ENCODE assay signal across 8 cellular contexts in the genomic region with DNA sequence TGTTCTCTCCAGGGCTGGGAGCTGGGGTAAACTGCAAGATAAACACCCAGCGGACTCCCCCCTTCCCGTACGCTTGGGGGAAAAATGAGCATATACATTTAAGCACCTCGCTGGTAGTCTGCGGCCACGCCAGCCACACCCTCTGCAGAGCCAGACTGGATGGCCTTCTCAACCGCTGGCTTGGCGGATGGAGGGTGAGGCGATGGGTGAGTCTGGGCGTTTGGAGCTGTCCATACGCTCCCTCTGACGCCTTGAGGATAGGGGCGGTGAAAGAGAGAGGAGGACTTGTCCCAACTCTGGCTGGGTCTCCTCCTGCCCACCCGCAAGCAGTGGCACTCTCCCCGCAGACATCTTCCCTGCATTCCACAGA. TPM values are rescaled to one million over a fixed set of nuclear protein-coding genes. Genes with fewer than 3 reads are reported as not detected.
DNase-seq lines count a peak whose midpoint lies in the region; ATAC-seq and TF ChIP-seq lines count a peak whose summit lies in the region.

No MANE protein-coding gene starts in this region.

- peaks cover 12% of the 10 kb centered on the region for H3K27me3 Mint-ChIP-seq in endothelial cell (ENCODE audit: unreplicated experiment)
- peaks cover 49% of the 10 kb centered on the region for H3K27me3 Mint-ChIP-seq in nephron progenitor cell (ENCODE audit: low read depth, poor library complexity)

- no peaks in the 10 kb centered on the region for H3K79me2 ChIP-seq in OCI-LY1 (ENCODE audit: insufficient read depth, low read length)

- no peaks in the 10 kb centered on the region for H3K9me3 ChIP-seq in OCI-LY1 (ENCODE audit: low read length)

- no peaks in the 10 kb centered on the region for H3F3A ChIP-seq in OCI-LY1 (ENCODE audit: insufficient read depth, low read length)

- H3K4me3 ChIP-seq in OCI-LY1 (ENCODE audit: low read depth, low read length, poor library complexity, severe bottlenecking): peak overlapping the region; percentile 58

- H3K9ac ChIP-seq in OCI-LY1 (ENCODE audit: low read length): no peak overlapping the region

- H3K36me3 Mint-ChIP-seq in endothelial cell (ENCODE audit: low read depth, unreplicated experiment) (peaks cover 5% of the 10 kb centered on the region), nephron progenitor cell (ENCODE audit: low read depth) (no peaks in the 10 kb centered on the region)

- H4K20me1 ChIP-seq in OCI-LY1 (ENCODE audit: insufficient read depth, low read length): no peaks in the 10 kb centered on the region

- no peaks in the 10 kb centered on the region for H3K36me3 ChIP-seq in OCI-LY1 (ENCODE audit: insufficient read depth, low read length)

- H3K4me3 Mint-ChIP-seq in endothelial cell (ENCODE audit: unreplicated experiment) (peak overlapping the region; percentile 26), nephron progenitor cell (peak overlapping the region; percentile 85)

- DNase-seq in Caki2 (ENCODE audit: low read depth) (peak; percentile 56), endothelial cell (ENCODE audit: low spot score) (no peak), nephron progenitor cell (peak; percentile 27), HuH-7 (ENCODE audit: low spot score) (no peak)

- no peak for TF ChIP-seq CTCF in OCI-LY1 (IDR thresholded peaks at IDR 0.05; ENCODE audit: low read length)
- TF ChIP-seq CTCF in endothelial cell (IDR thresholded peaks at IDR 0.05; ENCODE audit: unreplicated experiment): no peak
- no peak for TF ChIP-seq CTCF in nephron progenitor cell (IDR thresholded peaks at IDR 0.05)

- H3K4me2 ChIP-seq in OCI-LY1 (ENCODE audit: low read length): peak overlapping the region; percentile 82

- in situ Hi-C loops in Caki2 (cut with HindIII; ENCODE audit: low pct_unique_long_range_greater_than_20kb, low sequenced_read_pairs): no loop called here

- H3K27ac Mint-ChIP-seq in endothelial cell (ENCODE audit: unreplicated experiment): no peak overlapping the region
- no peak overlapping the region for H3K27ac Mint-ChIP-seq in nephron progenitor cell

- peaks cover 11% of the 10 kb centered on the region for H3K27me3 ChIP-seq in OCI-LY1 (ENCODE audit: insufficient read depth, low read length)

- no peak overlapping the region for H3K27ac ChIP-seq in OCI-LY1 (ENCODE audit: low read depth, low read length, poor library complexity, severe bottlenecking)

- H3K4me1 ChIP-seq in OCI-LY1 (ENCODE audit: insufficient read depth, low read length, severe bottlenecking): peaks cover 18% of the 10 kb centered on the region

- H2AFZ ChIP-seq in OCI-LY1 (ENCODE audit: low read length): no peak overlapping the region

- H3K9me3 Mint-ChIP-seq in endothelial cell (ENCODE audit: unreplicated experiment) (no peaks in the 10 kb centered on the region), nephron progenitor cell (no peaks in the 10 kb centered on the region)

- no peaks in the 10 kb centered on the region for H3K9me2 ChIP-seq in OCI-LY1 (ENCODE audit: low read depth, low read length)

- ATAC-seq in GM18907 (IDR thresholded peaks at IDR 0.05; ENCODE audit: unreplicated experiment) (no peak), HG03108 (IDR thresholded peaks at IDR 0.05; ENCODE audit: unreplicated experiment) (no peak), GM19397 (IDR thresholded peaks at IDR 0.05; ENCODE audit: unreplicated experiment) (no peak)

- H3K4me1 Mint-ChIP-seq in endothelial cell (ENCODE audit: unreplicated experiment): peaks cover 11% of the 10 kb centered on the region
- H3K4me1 Mint-ChIP-seq in nephron progenitor cell: peaks cover 65% of the 10 kb centered on the region

RNA-seq across cellular contexts. Expression of a gene that starts 1.0 kb away (rescaled TPM):
- 419 and 501 TPM in 2 replicates for total RNA-seq in Caki2 (2014; rRNA removed; shearing (Covaris generic); ENCODE audit: low replicate concordance)
- total RNA-seq in endothelial cell (ENCODE audit: unreplicated experiment): 5.0 TPM

RNA-seq across cellular contexts. Expression of a gene that starts 38.2 kb away (rescaled TPM):
- total RNA-seq in Caki2 (2014; rRNA removed; shearing (Covaris generic); ENCODE audit: low replicate concordance): 17.8 and 58.4 TPM in 2 replicates
- total RNA-seq in endothelial cell (ENCODE audit: unreplicated experiment): 37.1 TPM

Comparison
In these comparisons a context has a peak if more than half of its experiments do, and no peak if none do; other contexts are left out.
1. DNase-seq: peak in Caki2 (single experiment) and nephron progenitor cell (single experiment); none in endothelial cell (single experiment) and HuH-7 (single experiment).
2. RNA of a gene that starts 1.0 kb away (total RNA-seq): 419 to 501 TPM in Caki2; 5.0 TPM in endothelial cell (single experiment); every median in the first group is over 10 times any median in the second.